Comparison of ENCODE assay signal across 10 cellular contexts in the genomic region with DNA sequence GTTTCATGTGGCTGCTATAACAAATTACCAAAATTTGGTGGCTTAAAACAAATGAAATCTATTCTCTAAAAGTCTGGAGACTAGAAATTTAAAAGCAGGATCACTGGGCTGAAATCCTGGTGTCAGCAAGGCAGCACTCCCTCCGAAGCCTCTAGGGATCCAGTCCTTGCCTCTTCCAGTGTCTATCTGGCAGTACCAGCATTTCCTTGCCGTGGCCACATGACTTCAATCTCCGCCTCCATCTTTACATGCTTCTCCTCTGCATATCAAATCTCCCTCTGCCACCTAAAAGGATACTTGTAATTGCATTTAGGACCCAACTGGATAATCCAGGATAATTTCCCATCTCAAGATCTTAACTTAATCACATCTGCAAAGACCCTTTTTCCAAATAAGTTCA. TPM values are rescaled to one million over a fixed set of nuclear protein-coding genes. Genes with fewer than 3 reads are reported as not detected.
A peak's percentile ranks its signal among the peaks of the same experiment; 100 is the strongest.
DNase-seq lines count a peak whose midpoint lies in the region; ATAC-seq, FAIRE-seq and TF ChIP-seq lines count a peak whose summit lies in the region.
"Had no signal": no experiment of that assay in that cellular context is flagged by ENCODE, and none has a peak within 500 bp of the region (broad histone marks: within the 10 kb centered on the region; RNA-seq: fewer than 3 reads in every experiment).

No MANE protein-coding gene starts in this region.

- WGBS in HepG2 (ENCODE audit: low lambda C conversion rate) = 91% methylated on average over 3 of the region's 3 CpGs
- WGBS in right lobe of liver (ENCODE audit: insufficient coverage, low coverage, low lambda C conversion rate, missing lambda C conversion rate) = 93% methylated on average over 3 of the region's 3 CpGs

- no peak for ATAC-seq in HepG2
- no peak for ATAC-seq in right lobe of liver
- no peak for ATAC-seq in HG03460 (IDR thresholded peaks at IDR 0.05; ENCODE audit: unreplicated experiment)
- ATAC-seq in GM18868 (IDR thresholded peaks at IDR 0.05; ENCODE audit: unreplicated experiment) = no peak

- H3K79me2 ChIP-seq in HepG2 (ENCODE audit: insufficient read depth, low read length) = peaks cover 97% of the 10 kb centered on the region
- H3K79me2 ChIP-seq in astrocyte (ENCODE audit: insufficient read depth, low read length) = peaks cover 75% of the 10 kb centered on the region

- H3K36me3 Mint-ChIP-seq in astrocyte (ENCODE audit: low read depth, unreplicated experiment) = peaks cover 13% of the 10 kb centered on the region

- POLR2A ChIA-PET in HepG2 (lab: Yijun Ruan, JAX) = interaction anchor here (3.5 kb wide), 1 partner anchor 30 kb away, joined by 22 read pairs; the partner anchor contains the start of gene ARHGAP18

- H3K9me3 ChIP-seq in HepG2 (ENCODE audit: low read length) (no peaks in the 10 kb centered on the region), right lobe of liver (no peaks in the 10 kb centered on the region), astrocyte (ENCODE audit: insufficient read depth, low read depth, low read length) (no peaks in the 10 kb centered on the region), muscle layer of duodenum (ENCODE audit: control insufficient read depth in 1 of 2, low read length in 2 of 2) (no peaks in the 10 kb centered on the region)

- H3K4me2 ChIP-seq in HepG2 (ENCODE audit: low read depth, low read length) = no peak overlapping the region
- H3K4me2 ChIP-seq in astrocyte (ENCODE audit: low read length) = peak overlapping the region; percentile 2
- H3K4me2 ChIP-seq: KMS-11 had no signal

- TF ChIP-seq CTCF in HepG2 (CRISPR knock-in tag; IDR thresholded peaks at IDR 0.05) = no peak
- no peak for TF ChIP-seq CTCF in right lobe of liver (IDR thresholded peaks at IDR 0.05)
- no peak for TF ChIP-seq CTCF in astrocyte (IDR thresholded peaks at IDR 0.05; ENCODE audit: insufficient read depth, low read depth, low read length)

- CTCF ChIA-PET in HepG2 (lab: Yijun Ruan, JAX; ENCODE audit: low intra/inter-chr PET ratio, low total read pairs) = no interaction called here

- FAIRE-seq in HepG2 (lab: Jason Lieb, UNC) (no peak), astrocyte (lab: Jason Lieb, UNC) (no peak)

- H3K27me3 ChIP-seq in HepG2 (ENCODE audit: control insufficient read depth in 1 of 2, insufficient read depth in 2 of 2, low read length in 2 of 2) = no peaks in the 10 kb centered on the region
- no peaks in the 10 kb centered on the region for H3K27me3 ChIP-seq in right lobe of liver
- H3K27me3 ChIP-seq in astrocyte (ENCODE audit: insufficient read depth, low read length) = no peaks in the 10 kb centered on the region
- H3K27me3 ChIP-seq in muscle layer of duodenum (ENCODE audit: low read depth, low read length) = no peaks in the 10 kb centered on the region

- peaks cover 2 to 10% of the 10 kb centered on the region in 2 experiments for H3K36me3 ChIP-seq in HepG2 (replicated peaks in 1 of 2; ENCODE audit: control insufficient read depth in 1 of 2, insufficient read depth in 2 of 2, low read length in 2 of 2)
- no peaks in the 10 kb centered on the region for H3K36me3 ChIP-seq in right lobe of liver
- no peaks in the 10 kb centered on the region for H3K36me3 ChIP-seq in astrocyte (ENCODE audit: insufficient read depth, low read length)
- H3K36me3 ChIP-seq in muscle layer of duodenum (ENCODE audit: control insufficient read depth in 1 of 2, insufficient read depth in 2 of 2, low read length in 2 of 2) = no peaks in the 10 kb centered on the region

- no peak for TF ChIP-seq RAD21 in HepG2 (CRISPR knock-in tag; IDR thresholded peaks at IDR 0.05)

- H3K4me1 ChIP-seq in HepG2 (ENCODE audit: insufficient read depth, low read length) = peaks cover 97% of the 10 kb centered on the region
- peaks cover 0 to 19% (median 0%) of the 10 kb centered on the region in 4 donors for H3K4me1 ChIP-seq in right lobe of liver
- peaks cover 35% of the 10 kb centered on the region for H3K4me1 ChIP-seq in astrocyte (ENCODE audit: insufficient read depth, low read length)
- peaks cover 4 to 7% of the 10 kb centered on the region in 2 donors for H3K4me1 ChIP-seq in muscle layer of duodenum (ENCODE audit: control insufficient read depth in 1 of 2, insufficient read depth in 2 of 2, low read length in 2 of 2)

- no peak overlapping the region for H3K27ac Mint-ChIP-seq in astrocyte (ENCODE audit: unreplicated experiment)

- no peak for TF ChIP-seq POLR2A in HepG2 (IDR thresholded peaks at IDR 0.05; ENCODE audit: insufficient read depth in 1 of 2, low read depth in 2 of 2, low read length in 2 of 2)
- no peak for TF ChIP-seq POLR2A in right lobe of liver (IDR thresholded peaks at IDR 0.05)

- no peak overlapping the region for H3K4me3 Mint-ChIP-seq in astrocyte (ENCODE audit: unreplicated experiment)

- H3K27ac ChIP-seq in HepG2 (ENCODE audit: extremely low read length, insufficient read depth, low read length) (no peak overlapping the region), right lobe of liver (no peak overlapping the region), astrocyte (ENCODE audit: low read depth, low read length) (no peak overlapping the region), muscle layer of duodenum (ENCODE audit: low read length) (peak overlapping the region; percentile 11)
- H3K27ac ChIP-seq: KMS-11 had no signal

- H3K4me1 Mint-ChIP-seq in astrocyte (ENCODE audit: low read depth, unreplicated experiment) = peaks cover 67% of the 10 kb centered on the region

- TF ChIP-seq EP300 in HepG2 (IDR thresholded peaks at IDR 0.05; ENCODE audit: low read depth in 2 of 2, low read length in 2 of 2) (no peak), HepG2 (CRISPR knock-in tag; IDR thresholded peaks at IDR 0.05; ENCODE audit: borderline replicate concordance) (no peak)

- H4K20me1 ChIP-seq in HepG2 (ENCODE audit: insufficient read depth, low read length) (no peaks in the 10 kb centered on the region), astrocyte (ENCODE audit: insufficient read depth, low read length) (no peaks in the 10 kb centered on the region)

- DNase-seq in HepG2 (ENCODE audit: low spot score) (no peak), right lobe of liver (no peak), astrocyte (ENCODE audit: low read depth) (no peak), NCI-H748 (lab: John Stamatoyannopoulos, UW; ENCODE audit: unreplicated experiment) (no peak), KBM-7 (no peak)
- DNase-seq: T-helper 1 cell had no signal

- intact Hi-C loops in HepG2 (cut with micrococcal nuclease; ENCODE audit: unreplicated experiment) = loop anchor here (5.0 kb wide), 1 partner anchor 32 kb away; no protein-coding TSS in a partner anchor
- intact Hi-C loops in right lobe of liver (cut with DNase I) = no loop called here

- no peak overlapping the region for H2AFZ ChIP-seq in HepG2 (ENCODE audit: low read length)
- no peak overlapping the region for H2AFZ ChIP-seq in astrocyte (ENCODE audit: low read depth, low read length)

- in situ Hi-C loops in HepG2 (cut with HindIII; ENCODE audit: extremely low pct_ligation_motif_present, low pct_unique_long_range_greater_than_20kb) = no loop called here
- in situ Hi-C loops in KBM-7 (cut with MboI; ENCODE audit: low pct_unique_long_range_greater_than_20kb, low sequenced_read_pairs) = no loop called here

- H3K9me3 Mint-ChIP-seq in astrocyte (ENCODE audit: unreplicated experiment) = no peaks in the 10 kb centered on the region

- H3K27me3 Mint-ChIP-seq in astrocyte (ENCODE audit: low read depth, unreplicated experiment) = no peaks in the 10 kb centered on the region

- BruUV-seq in HepG2 (replicated peaks; lab: Mats Ljungman, UMichigan) = no TSS peak

- H3K9ac ChIP-seq in HepG2 (ENCODE audit: insufficient read depth, low read depth, low read length) (no peak overlapping the region), astrocyte (ENCODE audit: low read length) (no peak overlapping the region)
- H3K9ac ChIP-seq: KMS-11 had no signal

- H3K4me3 ChIP-seq in HepG2 (replicated peaks in 1 of 3; ENCODE audit: insufficient read depth in 1 of 3, low read depth in 2 of 3, low read length in 3 of 3) (no peak overlapping the region), right lobe of liver (no peak overlapping the region), astrocyte (ENCODE audit: insufficient read depth, low read depth, low read length) (no peak overlapping the region), muscle layer of duodenum (ENCODE audit: low read depth in 1 of 2, low read length in 2 of 2) (no peak overlapping the region)

TF ChIP-seq in HepG2, 621 proteins besides CTCF, POLR2A, EP300 and RAD21 (continues in another document):
- TF ChIP-seq GATAD1 (CRISPR knock-in tag; IDR thresholded peaks at IDR 0.05) (no peak), GATAD2A (CRISPR knock-in tag; IDR thresholded peaks at IDR 0.05) (0 out of 2 replicates have a peak, but pooled peaks have one; percentile 15)

RNA-seq across cellular contexts. Expression of gene ARHGAP18, which starts 30.2 kb away (rescaled TPM):
- 115 and 183 TPM in 2 replicates for total RNA-seq in HepG2 (2016; rRNA removed; fragmentation: Illumina TruSeq; extraction: Trizol)
- 16.6 and 18.3 TPM in 2 replicates for total RNA-seq in HepG2 (2016; cell fraction: cytosol; rRNA removed; fragmentation: Illumina TruSeq; extraction: Trizol; ENCODE audit: low read depth)
- total RNA-seq in HepG2 (2016; cell fraction: insoluble cytoplasmic fraction; rRNA removed; fragmentation: Illumina TruSeq; extraction: Trizol) = 116 and 185 TPM in 2 replicates
- 53.6 and 60.8 TPM in 2 replicates for total RNA-seq in HepG2 (2016; cell fraction: membrane; rRNA removed; fragmentation: Illumina TruSeq; extraction: Trizol)
- 89.7 and 91.5 TPM in 2 replicates for total RNA-seq in HepG2 (2016; cell fraction: nucleus; rRNA removed; fragmentation: Illumina TruSeq; extraction: Trizol)
- 37.8 and 58.2 TPM in 2 replicates for polyA plus RNA-seq in HepG2 (2011; rRNA removed)
- 24.3 and 29.8 TPM in 2 replicates for polyA plus RNA-seq in HepG2 (2011; cell fraction: cytosol; rRNA removed)
- 13.1 and 14.2 TPM in 2 replicates for polyA plus RNA-seq in HepG2 (2011; cell fraction: nucleus; rRNA removed)
- polyA plus RNA-seq in HepG2 (2012) = 54.6 and 95.7 TPM in 2 replicates
- 6.1 and 6.7 TPM in 2 replicates for polyA plus RNA-seq in HepG2 (2016; cell fraction: cytosol; fragmentation: Illumina TruSeq; extraction: Trizol; ENCODE audit: low read depth)
- polyA plus RNA-seq in HepG2 (2016; cell fraction: insoluble cytoplasmic fraction; fragmentation: Illumina TruSeq; extraction: Trizol; ENCODE audit: low read depth) = 150 and 162 TPM in 2 replicates
- polyA plus RNA-seq in HepG2 (2016; cell fraction: membrane; fragmentation: Illumina TruSeq; extraction: Trizol; ENCODE audit: low read depth) = 21.3 and 24.5 TPM in 2 replicates
- 65.9 and 66.3 TPM in 2 replicates for polyA plus RNA-seq in HepG2 (2016; cell fraction: nucleus; fragmentation: Illumina TruSeq; extraction: Trizol; ENCODE audit: insufficient read depth, low read depth)
- polyA minus RNA-seq in HepG2 (2011; rRNA and poly(A)+ RNA removed; ENCODE audit: low replicate concordance) = 8.2 and 55.6 TPM in 2 replicates
- 60.4 and 69.2 TPM in 2 replicates for polyA minus RNA-seq in HepG2 (2011; cell fraction: cytosol; rRNA and poly(A)+ RNA removed)
- polyA minus RNA-seq in HepG2 (2011; cell fraction: nucleus; rRNA and poly(A)+ RNA removed) = 134 and 144 TPM in 2 replicates
- total RNA-seq in right lobe of liver = 1 to 10 TPM; 2.2 to 8.0 (median 2.9) TPM
- 38.6 and 43.2 TPM in 2 replicates for total RNA-seq in astrocyte
